ENCODE assay signal across 24 cellular contexts in genomic region chr6:45574885-45575284, GRCh38.
A peak's percentile ranks its signal among the peaks of the same experiment; 100 is the strongest.
DNase-seq lines count a peak whose midpoint lies in the region; ATAC-seq and TF ChIP-seq lines count a peak whose summit lies in the region.
"Had no signal": no experiment of that assay in that cellular context is flagged by ENCODE, and none has a peak within 500 bp of the region (broad histone marks: within the 10 kb centered on the region; RNA-seq: fewer than 3 reads in every experiment).

No MANE protein-coding gene starts in this region.

- TF ChIP-seq CTCF in omental fat pad (IDR thresholded peaks at IDR 0.05): no peak
- TF ChIP-seq CTCF in coronary artery (IDR thresholded peaks at IDR 0.05): no peak
- TF ChIP-seq CTCF in testis (IDR thresholded peaks at IDR 0.05): no peak

- DNase-seq in DMS53 treated with DMSO at 0.1 percent for 48 hours (lab: John Stamatoyannopoulos, UW; ENCODE audit: unreplicated experiment) (peak; percentile 11), NCI-H510A (lab: John Stamatoyannopoulos, UW) (peak; percentile 32), omental fat pad (ENCODE audit: low spot score) (no peak), left lobe of liver (ENCODE audit: low spot score) (no peak), coronary artery (ENCODE audit: low spot score) (no peak), testis (no peak)
- DNase-seq: activated CD4-positive, alpha-beta memory T cell treated with anti-CD3 and anti-CD28 coated beads for 36 hours; activated CD8-positive, alpha-beta memory T cell treated with anti-CD3 and anti-CD28 coated beads, Interleukin-2, amount 50 U/mL, for 4 hours; activated naive CD4-positive, alpha-beta T cell treated with anti-CD3 and anti-CD28 coated beads, Interleukin-2, amount 10 ng/mL, durations not matched to agents 7 days and 5 days; amygdala; effector CD4-positive, alpha-beta T cell; foreskin fibroblast; NCI-H2081; NCI-H524; nephron progenitor cell; ovary; stimulated activated CD4-positive, alpha-beta T cell treated with anti-CD3 and anti-CD28 coated beads, Interleukin-4, amount 100 ng/mL, for 1 hour had no signal

- H3K9me3 ChIP-seq in BLaER1 (no peaks in the 10 kb centered on the region), esophagus (ENCODE audit: control insufficient read depth in 2 of 2, insufficient read depth in 1 of 2, low read depth in 1 of 2, low read length in 1 of 2) (peaks cover 0 to 2% of the 10 kb centered on the region in 2 donors), testis (no peaks in the 10 kb centered on the region)
- H3K9me3 ChIP-seq: ovary, suprapubic skin had no signal

- intact Hi-C loops in testis (cut with DNase I; ENCODE audit: low total_unique reads): no loop called here

- H4K20me1 ChIP-seq in BLaER1: no peaks in the 10 kb centered on the region

- H3K9ac ChIP-seq in BLaER1: no peak overlapping the region

- H3K27me3 ChIP-seq in BLaER1 (no peaks in the 10 kb centered on the region), esophagus (ENCODE audit: control insufficient read depth in 1 of 2, insufficient read depth in 2 of 2, low read length in 2 of 2) (no peaks in the 10 kb centered on the region), testis (no peaks in the 10 kb centered on the region)
- H3K27me3 ChIP-seq: ovary, suprapubic skin had no signal

- no peaks in the 10 kb centered on the region for H3K4me1 ChIP-seq in BLaER1
- no peaks in the 10 kb centered on the region for H3K4me1 ChIP-seq in esophagus (ENCODE audit: control insufficient read depth in 2 of 2, insufficient read depth in 2 of 2, low read length in 1 of 2)
- H3K4me1 ChIP-seq in testis: peaks cover 13% of the 10 kb centered on the region

- TF ChIP-seq POLR2A in testis (IDR thresholded peaks at IDR 0.05): no peak

- no peak for ATAC-seq in omental fat pad (ENCODE audit: low FRiP score)
- no peak for ATAC-seq in left lobe of liver
- ATAC-seq: activated CD4-positive, CD25-positive, alpha-beta regulatory T cell treated with anti-CD3 and anti-CD28 coated beads, Interleukin-2, amount 50 U/mL, for 24 hours; GM12878 had no signal

- 70 to 72% methylated on average over 1 of the region's 1 CpG for WGBS in esophagus, 2 donors
- WGBS in testis, 2 donors: 92 to 100% methylated on average over 1 of the region's 1 CpG

- H3K36me3 ChIP-seq in BLaER1 (no peaks in the 10 kb centered on the region), esophagus (ENCODE audit: control insufficient read depth in 2 of 2, insufficient read depth in 2 of 2, low read length in 1 of 2) (no peaks in the 10 kb centered on the region), testis (ENCODE audit: low read depth, missing control alignments) (no peaks in the 10 kb centered on the region)
- H3K36me3 ChIP-seq: ovary, suprapubic skin had no signal

- peak overlapping the region; percentile 4; the same call in 1 of the 2 replicates for H3K4me2 ChIP-seq in BLaER1

- H3K27ac ChIP-seq in BLaER1 (no peak overlapping the region), esophagus (ENCODE audit: low read depth in 2 of 2, low read length in 1 of 2) (peak overlapping the region; percentile 54 to 75), coronary artery (no peak overlapping the region), testis (no peak overlapping the region)
- H3K27ac ChIP-seq: C4-2B, ovary, SK-N-MC, suprapubic skin had no signal

- no peak overlapping the region for H3K4me3 ChIP-seq in BLaER1
- H3K4me3 ChIP-seq in esophagus (ENCODE audit: low read depth in 1 of 2, low read length in 2 of 2): no peak overlapping the region
- H3K4me3 ChIP-seq in coronary artery: no peak overlapping the region
- no peak overlapping the region for H3K4me3 ChIP-seq in testis
- H3K4me3 ChIP-seq: GM12878, ovary, SK-N-MC, suprapubic skin had no signal

Comparison
In these comparisons a context has a peak if more than half of its experiments do, and no peak if none do; other contexts are left out.
1. H3K27ac ChIP-seq: peak in esophagus (2 of 2); none in BLaER1 (single experiment), coronary artery (0 of 2) and testis (0 of 2).
2. DNase-seq: peak in DMS53 treated with DMSO at 0.1 percent for 48 hours (single experiment) and NCI-H510A (single experiment); none in omental fat pad (single experiment), left lobe of liver (single experiment), coronary artery (single experiment) and testis (single experiment).